ENCODE assay signal across 24 cellular contexts in genomic region chr5:27708579-27708978, GRCh38.
DNase-seq lines count a peak whose midpoint lies in the region; ATAC-seq and TF ChIP-seq lines count a peak whose summit lies in the region.
"Had no signal": no experiment of that assay in that cellular context is flagged by ENCODE, and none has a peak within 500 bp of the region (broad histone marks: within the 10 kb centered on the region; RNA-seq: fewer than 3 reads in every experiment).

No MANE protein-coding gene starts in this region.

- no peaks in the 10 kb centered on the region for H3K36me3 ChIP-seq in breast epithelium
- no peaks in the 10 kb centered on the region for H3K36me3 ChIP-seq in hepatocyte (replicated peaks; ENCODE audit: insufficient read depth, low read depth)
- H3K36me3 ChIP-seq: BLaER1 treated with 17β-estradiol and CSF1 and Interleukin-3, amounts not matched to agents 10 nM and 100 nM; thoracic aorta had no signal

- H3K4me2 ChIP-seq in hepatocyte: no peak overlapping the region
- H3K4me2 ChIP-seq: BLaER1 treated with 17β-estradiol and CSF1 and Interleukin-3, amounts not matched to agents 10 nM and 100 nM had no signal

- H3K27me3 ChIP-seq in breast epithelium: no peaks in the 10 kb centered on the region
- H3K27me3 ChIP-seq in hepatocyte: no peaks in the 10 kb centered on the region
- H3K27me3 ChIP-seq: BLaER1 treated with 17β-estradiol and CSF1 and Interleukin-3, amounts not matched to agents 10 nM and 100 nM had no signal

- intact Hi-C loops in MCF 10A (cut with micrococcal nuclease) (no loop called here), breast epithelium (cut with DNase I; ENCODE audit: low total_unique reads) (no loop called here)

- no TSS peak for BruUV-seq in MCF 10A (replicated peaks; lab: Mats Ljungman, UMichigan)

- H3K27me3 Mint-ChIP-seq in MCF 10A (ENCODE audit: insufficient read depth, unreplicated experiment): no peaks in the 10 kb centered on the region
- no peaks in the 10 kb centered on the region for H3K27me3 Mint-ChIP-seq in activated CD8-positive, alpha-beta memory T cell treated with anti-CD3 and anti-CD28 coated beads, Interleukin-2, amount 10 ng/mL, durations not matched to agents 7 days and 5 days
- H3K27me3 Mint-ChIP-seq: activated CD4-positive, alpha-beta memory T cell treated with anti-CD3 and anti-CD28 coated beads, Interleukin-2, amount 10 ng/mL, durations not matched to agents 7 days and 5 days; activated naive CD8-positive, alpha-beta T cell treated with anti-CD3 and anti-CD28 coated beads for 36 hours had no signal

- H3K9me3 ChIP-seq in breast epithelium (no peaks in the 10 kb centered on the region), hepatocyte (ENCODE audit: low read depth) (no peaks in the 10 kb centered on the region)
- H3K9me3 ChIP-seq: BLaER1 treated with 17β-estradiol and CSF1 and Interleukin-3, amounts not matched to agents 10 nM and 100 nM; thoracic aorta had no signal

- H3K36me3 Mint-ChIP-seq in MCF 10A (ENCODE audit: insufficient read depth, unreplicated experiment): no peaks in the 10 kb centered on the region
- H3K36me3 Mint-ChIP-seq in activated CD8-positive, alpha-beta memory T cell treated with anti-CD3 and anti-CD28 coated beads, Interleukin-2, amount 10 ng/mL, durations not matched to agents 7 days and 5 days: no peaks in the 10 kb centered on the region
- H3K36me3 Mint-ChIP-seq: activated naive CD8-positive, alpha-beta T cell treated with anti-CD3 and anti-CD28 coated beads for 36 hours; WTC11 had no signal

- H3K79me2 ChIP-seq in hepatocyte: no peaks in the 10 kb centered on the region

- WGBS in hepatocyte (ENCODE audit: low lambda C conversion rate, missing lambda C conversion rate): 55% methylated on average over 3 of the region's 3 CpGs

- H3K27ac Mint-ChIP-seq in MCF 10A (ENCODE audit: low read depth, unreplicated experiment): no peak overlapping the region
- H3K27ac Mint-ChIP-seq in activated CD8-positive, alpha-beta memory T cell treated with anti-CD3 and anti-CD28 coated beads, Interleukin-2, amount 10 ng/mL, durations not matched to agents 7 days and 5 days: no peak overlapping the region
- H3K27ac Mint-ChIP-seq: activated CD4-positive, alpha-beta memory T cell treated with anti-CD3 and anti-CD28 coated beads, Interleukin-2, amount 10 ng/mL, durations not matched to agents 7 days and 5 days; activated naive CD8-positive, alpha-beta T cell treated with anti-CD3 and anti-CD28 coated beads for 36 hours; activated T-cell treated with anti-CD3 and anti-CD28 coated beads, Interleukin-2, amount 50 U/mL, for 72 hours; T-helper 1 cell treated with Interleukin-12 subunit alpha and Interleukin-12 subunit beta and Interleukin-4 antibody, amounts not matched to agents 30 μg/mL and 1 μg/mL, for 36 hours; WTC11 had no signal

- no peaks in the 10 kb centered on the region for H3K9me3 Mint-ChIP-seq in MCF 10A (ENCODE audit: unreplicated experiment)
- peaks cover 9% of the 10 kb centered on the region for H3K9me3 Mint-ChIP-seq in activated CD8-positive, alpha-beta memory T cell treated with anti-CD3 and anti-CD28 coated beads, Interleukin-2, amount 10 ng/mL, durations not matched to agents 7 days and 5 days (ENCODE audit: low read depth)

- H3K9me2 ChIP-seq in hepatocyte (replicated peaks; ENCODE audit: insufficient read depth): no peaks in the 10 kb centered on the region

- POLR2A ChIA-PET in MCF 10A (lab: Yijun Ruan, JAX): no interaction called here

- no peaks in the 10 kb centered on the region for H4K20me1 ChIP-seq in hepatocyte (ENCODE audit: insufficient read depth, poor library complexity, severe bottlenecking)
- H4K20me1 ChIP-seq: BLaER1 treated with 17β-estradiol and CSF1 and Interleukin-3, amounts not matched to agents 10 nM and 100 nM had no signal

- no peaks in the 10 kb centered on the region for H3K4me1 Mint-ChIP-seq in MCF 10A (ENCODE audit: insufficient read depth, unreplicated experiment)
- no peaks in the 10 kb centered on the region for H3K4me1 Mint-ChIP-seq in activated CD8-positive, alpha-beta memory T cell treated with anti-CD3 and anti-CD28 coated beads, Interleukin-2, amount 10 ng/mL, durations not matched to agents 7 days and 5 days
- H3K4me1 Mint-ChIP-seq: activated CD4-positive, alpha-beta memory T cell treated with anti-CD3 and anti-CD28 coated beads, Interleukin-2, amount 10 ng/mL, durations not matched to agents 7 days and 5 days; activated naive CD8-positive, alpha-beta T cell treated with anti-CD3 and anti-CD28 coated beads for 36 hours; WTC11 had no signal

- H3K27ac ChIP-seq in breast epithelium: no peak overlapping the region
- H3K27ac ChIP-seq in hepatocyte: no peak overlapping the region
- no peak overlapping the region for H3K27ac ChIP-seq in coronary artery
- H3K27ac ChIP-seq: BLaER1 treated with 17β-estradiol and CSF1 and Interleukin-3, amounts not matched to agents 10 nM and 100 nM; thoracic aorta had no signal

- TF ChIP-seq POLR2A in breast epithelium (IDR thresholded peaks at IDR 0.05): no peak

- H2AFZ ChIP-seq in hepatocyte: no peak overlapping the region

- no peak for TF ChIP-seq CTCF in MCF 10A (IDR thresholded peaks at IDR 0.05; ENCODE audit: unreplicated experiment)
- no peak for TF ChIP-seq CTCF in breast epithelium (IDR thresholded peaks at IDR 0.05)
- no peak for TF ChIP-seq CTCF in hepatocyte (IDR thresholded peaks at IDR 0.05; ENCODE audit: poor library complexity)
- no peak for TF ChIP-seq CTCF in coronary artery (IDR thresholded peaks at IDR 0.05)

- DNase-seq in MCF 10A (ENCODE audit: unreplicated experiment): peak; percentile 20
- DNase-seq in breast epithelium (ENCODE audit: low spot score in 2 of 2): no peak
- peak; percentile 63 for DNase-seq in amniotic epithelial cell (ENCODE audit: low read depth)
- peak; percentile 14 for DNase-seq in hepatocyte (ENCODE audit: low spot score)
- no peak for DNase-seq in coronary artery (ENCODE audit: low spot score)
- no peak for DNase-seq in stimulated activated CD4-positive, alpha-beta T cell treated with anti-CD3 and anti-CD28 coated beads, Interleukin-12 subunit alpha, Interleukin-12 subunit beta, amount 100 ng/mL, for 4 hours
- no peak for DNase-seq in activated CD8-positive, alpha-beta memory T cell treated with anti-CD3 and anti-CD28 coated beads, Interleukin-2, amount 10 ng/mL, durations not matched to agents 7 days and 5 days
- DNase-seq: activated CD4-positive, alpha-beta memory T cell treated with anti-CD3 and anti-CD28 coated beads, Interleukin-2, amount 10 ng/mL, durations not matched to agents 7 days and 5 days; activated naive CD8-positive, alpha-beta T cell treated with anti-CD3 and anti-CD28 coated beads for 36 hours; activated T-cell treated with anti-CD3 and anti-CD28 coated beads, Interleukin-2, amount 50 U/mL, for 72 hours; central memory CD4-positive, alpha-beta T cell; DMS 273 treated with DMSO at 0.1 percent for 48 hours; effector CD8-positive, alpha-beta T cell; GF-D8; hippocampal formation; left cardiac atrium; mucosa of descending colon; NCI-H146 had no signal

- H3K4me3 Mint-ChIP-seq in MCF 10A (ENCODE audit: unreplicated experiment): no peak overlapping the region
- H3K4me3 Mint-ChIP-seq in activated CD8-positive, alpha-beta memory T cell treated with anti-CD3 and anti-CD28 coated beads, Interleukin-2, amount 10 ng/mL, durations not matched to agents 7 days and 5 days: no peak overlapping the region
- H3K4me3 Mint-ChIP-seq: activated CD4-positive, alpha-beta memory T cell treated with anti-CD3 and anti-CD28 coated beads, Interleukin-2, amount 10 ng/mL, durations not matched to agents 7 days and 5 days; activated naive CD8-positive, alpha-beta T cell treated with anti-CD3 and anti-CD28 coated beads for 36 hours; activated T-cell treated with anti-CD3 and anti-CD28 coated beads, Interleukin-2, amount 50 U/mL, for 72 hours; T-helper 1 cell treated with Interleukin-12 subunit alpha and Interleukin-12 subunit beta and Interleukin-4 antibody, amounts not matched to agents 30 μg/mL and 1 μg/mL, for 36 hours; WTC11 had no signal

- CTCF ChIA-PET in MCF 10A (lab: Yijun Ruan, JAX): no interaction called here
- CTCF ChIA-PET in activated CD8-positive, alpha-beta memory T cell treated with anti-CD3 and anti-CD28 coated beads, Interleukin-2, amount 10 ng/mL, durations not matched to agents 7 days and 5 days (lab: Charles Lee): no interaction called here

- H3K4me3 ChIP-seq in breast epithelium (no peak overlapping the region), hepatocyte (no peak overlapping the region), coronary artery (no peak overlapping the region)
- H3K4me3 ChIP-seq: BLaER1 treated with 17β-estradiol and CSF1 and Interleukin-3, amounts not matched to agents 10 nM and 100 nM; GM12878; mucosa of descending colon; thoracic aorta had no signal

- ATAC-seq in activated CD8-positive, alpha-beta memory T cell treated with anti-CD3 and anti-CD28 coated beads, Interleukin-2, amount 10 ng/mL, durations not matched to agents 7 days and 5 days: no peak
- no peak for ATAC-seq in GM19463 (IDR thresholded peaks at IDR 0.05; ENCODE audit: unreplicated experiment)
- ATAC-seq: activated T-cell treated with anti-CD3 and anti-CD28 coated beads, Interleukin-2, amount 50 U/mL, for 72 hours; GM12878; left cardiac atrium; mucosa of descending colon; WTC11 had no signal

- no peaks in the 10 kb centered on the region for H3K4me1 ChIP-seq in breast epithelium
- H3K4me1 ChIP-seq in hepatocyte (ENCODE audit: insufficient read depth): no peaks in the 10 kb centered on the region

Comparison
In these comparisons a context has a peak if more than half of its experiments do, and no peak if none do; other contexts are left out.
1. DNase-seq: peak in MCF 10A (single experiment), amniotic epithelial cell (single experiment) and hepatocyte (single experiment); none in breast epithelium (0 of 2), coronary artery (single experiment), stimulated activated CD4-positive, alpha-beta T cell treated with anti-CD3 and anti-CD28 coated beads, Interleukin-12 subunit alpha, Interleukin-12 subunit beta, amount 100 ng/mL, for 4 hours (single experiment) and activated CD8-positive, alpha-beta memory T cell treated with anti-CD3 and anti-CD28 coated beads, Interleukin-2, amount 10 ng/mL, durations not matched to agents 7 days and 5 days (single experiment).